Comparison of ENCODE assay signal across 32 cellular contexts in genomic region chr10:97103682-97104081, GRCh38.
"Had no signal": no experiment of that assay in that cellular context is flagged by ENCODE, and none has a peak within 500 bp of the region (broad histone marks: within the 10 kb centered on the region; RNA-seq: fewer than 3 reads in every experiment).

No MANE protein-coding gene starts in this region.

- H3K27ac Mint-ChIP-seq: activated B cell treated with CpG ODN at 0.5 μM for 24 hours; activated CD8-positive, alpha-beta memory T cell treated with anti-CD3 and anti-CD28 coated beads, Interleukin-2, amount 10 ng/mL, durations not matched to agents 7 days and 5 days; activated CD8-positive, alpha-beta T cell treated with anti-CD3 and anti-CD28 coated beads, Interleukin-2, amount 10 ng/mL, durations not matched to agents 7 days and 5 days; activated naive CD4-positive, alpha-beta T cell treated with anti-CD3 and anti-CD28 coated beads, Interleukin-2, amount 10 ng/mL, durations not matched to agents 7 days and 5 days; activated naive CD8-positive, alpha-beta T cell treated with anti-CD3 and anti-CD28 coated beads, Interleukin-2, amount 10 ng/mL, durations not matched to agents 7 days and 5 days; activated T-helper 1 cell treated with anti-CD3 and anti-CD28 coated beads, Interleukin-12 subunit alpha, Interleukin-12 subunit beta, Interleukin-2, Interleukin-4 antibody, amounts not matched to agents 30 ng/mL and 10 ng/mL and 1 ng/mL, durations not matched to agents 14 hours and 24 hours and 36 hours; activated T-helper 2 cell treated with anti-CD3 and anti-CD28 coated beads, Interferon-gamma antibody, Interleukin-2, Interleukin-4, amounts not matched to agents 10 μg/mL and 5 μg/mL and 100 μg/mL, durations not matched to agents 14 hours and 24 hours and 36 hours; T-helper 17 cell; T-helper 2 cell treated with Interferon-gamma antibody and Interleukin-4, amounts not matched to agents 5 μg/mL and 100 μg/mL, for 36 hours had no signal

- H3K4me3 ChIP-seq: ascending aorta, colonic mucosa, heart left ventricle had no signal

- H3K4me1 Mint-ChIP-seq: activated B cell treated with CpG ODN at 0.5 μM for 24 hours; activated naive CD4-positive, alpha-beta T cell treated with anti-CD3 and anti-CD28 coated beads, Interleukin-2, amount 10 ng/mL, durations not matched to agents 7 days and 5 days; activated naive CD8-positive, alpha-beta T cell treated with anti-CD3 and anti-CD28 coated beads, Interleukin-2, amount 10 ng/mL, durations not matched to agents 7 days and 5 days had no signal

- FAIRE-seq: frontal cortex had no signal

- ATAC-seq: activated CD8-positive, alpha-beta memory T cell treated with anti-CD3 and anti-CD28 coated beads, Interleukin-2, amount 10 ng/mL, durations not matched to agents 7 days and 5 days; activated CD8-positive, alpha-beta T cell treated with anti-CD3 and anti-CD28 coated beads, Interleukin-2, amount 10 ng/mL, durations not matched to agents 7 days and 5 days; activated naive CD4-positive, alpha-beta T cell treated with anti-CD3 and anti-CD28 coated beads, Interleukin-2, amount 50 U/mL, for 72 hours; esophagus mucosa; heart left ventricle; T-helper 17 cell had no signal

- H3K36me3 ChIP-seq: ascending aorta, brain microvascular endothelial cell, colonic mucosa, heart left ventricle had no signal

- H3K4me3 Mint-ChIP-seq: activated B cell treated with CpG ODN at 0.5 μM for 24 hours; activated CD8-positive, alpha-beta memory T cell treated with anti-CD3 and anti-CD28 coated beads, Interleukin-2, amount 10 ng/mL, durations not matched to agents 7 days and 5 days; activated CD8-positive, alpha-beta T cell treated with anti-CD3 and anti-CD28 coated beads, Interleukin-2, amount 10 ng/mL, durations not matched to agents 7 days and 5 days; activated naive CD4-positive, alpha-beta T cell treated with anti-CD3 and anti-CD28 coated beads, Interleukin-2, amount 10 ng/mL, durations not matched to agents 7 days and 5 days; activated naive CD8-positive, alpha-beta T cell treated with anti-CD3 and anti-CD28 coated beads, Interleukin-2, amount 10 ng/mL, durations not matched to agents 7 days and 5 days; activated T-helper 1 cell treated with anti-CD3 and anti-CD28 coated beads, Interleukin-12 subunit alpha, Interleukin-12 subunit beta, Interleukin-2, Interleukin-4 antibody, amounts not matched to agents 30 ng/mL and 10 ng/mL and 1 ng/mL, durations not matched to agents 14 hours and 24 hours and 36 hours; T-helper 17 cell; T-helper 2 cell treated with Interferon-gamma antibody and Interleukin-4, amounts not matched to agents 5 μg/mL and 100 μg/mL, for 36 hours had no signal

- H3K4me1 ChIP-seq: ascending aorta, colonic mucosa had no signal

- H3K9me3 ChIP-seq: ascending aorta, colonic mucosa, heart left ventricle had no signal

- DNase-seq: activated B cell treated with CpG ODN at 0.5 μM for 24 hours; activated CD4-positive, alpha-beta T cell treated with anti-CD3 and anti-CD28 coated beads for 48 hours; activated CD4-positive, alpha-beta T cell treated with anti-CD3 and anti-CD28 coated beads, Interleukin-2, amount 50 U/mL, for 1 hour; activated CD4-positive, alpha-beta T cell treated with anti-CD3 and anti-CD28 coated beads, Interleukin-2, amount 50 U/mL, for 48 hours; activated CD8-positive, alpha-beta memory T cell treated with anti-CD3 and anti-CD28 coated beads, Interleukin-2, amount 10 ng/mL, durations not matched to agents 7 days and 5 days; activated CD8-positive, alpha-beta memory T cell treated with anti-CD3 and anti-CD28 coated beads, Interleukin-2, amount 50 U/mL, for 4 hours; activated CD8-positive, alpha-beta T cell treated with anti-CD3 and anti-CD28 coated beads, Interleukin-2, amount 10 ng/mL, durations not matched to agents 7 days and 5 days; activated gamma-delta T cell; activated naive CD4-positive, alpha-beta T cell; activated naive CD4-positive, alpha-beta T cell treated with anti-CD3 and anti-CD28 coated beads, Interleukin-2, amount 10 ng/mL, durations not matched to agents 7 days and 5 days; activated naive CD8-positive, alpha-beta T cell treated with anti-CD3 and anti-CD28 coated beads, Interleukin-2, amount 10 ng/mL, durations not matched to agents 7 days and 5 days; activated T-cell treated with anti-CD3 and anti-CD28 coated beads, Interleukin-2, amount 50 U/mL, for 1 hour; activated T-cell treated with anti-CD3 and anti-CD28 coated beads, Interleukin-2, amount 50 U/mL, for 48 hours; brain microvascular endothelial cell; central memory CD4-positive, alpha-beta T cell; cerebellar nuclear complex; colonic mucosa; effector CD8-positive, alpha-beta T cell; foreskin fibroblast; glutamatergic neuron; heart left ventricle; T-helper 1 cell; T-helper 17 cell; T1000; WERI-Rb-1 had no signal

- H3K27me3 ChIP-seq: ascending aorta, brain microvascular endothelial cell, colonic mucosa, heart left ventricle had no signal

- H3K36me3 Mint-ChIP-seq: activated CD8-positive, alpha-beta memory T cell treated with anti-CD3 and anti-CD28 coated beads, Interleukin-2, amount 10 ng/mL, durations not matched to agents 7 days and 5 days; activated naive CD4-positive, alpha-beta T cell treated with anti-CD3 and anti-CD28 coated beads, Interleukin-2, amount 10 ng/mL, durations not matched to agents 7 days and 5 days; activated naive CD4-positive, alpha-beta T cell treated with anti-CD3 and anti-CD28 coated beads, Interleukin-2, amount 50 U/mL, for 72 hours; activated naive CD8-positive, alpha-beta T cell treated with anti-CD3 and anti-CD28 coated beads, Interleukin-2, amount 10 ng/mL, durations not matched to agents 7 days and 5 days had no signal

- H3K27ac ChIP-seq: ascending aorta, brain microvascular endothelial cell, colonic mucosa, WERI-Rb-1 had no signal

- H3K9me3 Mint-ChIP-seq: activated B cell treated with CpG ODN at 0.5 μM for 24 hours; activated naive CD4-positive, alpha-beta T cell treated with anti-CD3 and anti-CD28 coated beads, Interleukin-2, amount 10 ng/mL, durations not matched to agents 7 days and 5 days; activated naive CD4-positive, alpha-beta T cell treated with anti-CD3 and anti-CD28 coated beads, Interleukin-2, amount 50 U/mL, for 72 hours; activated naive CD8-positive, alpha-beta T cell treated with anti-CD3 and anti-CD28 coated beads, Interleukin-2, amount 10 ng/mL, durations not matched to agents 7 days and 5 days; activated T-helper 1 cell treated with anti-CD3 and anti-CD28 coated beads, Interleukin-12 subunit alpha, Interleukin-12 subunit beta, Interleukin-2, Interleukin-4 antibody, amounts not matched to agents 30 ng/mL and 10 ng/mL and 1 ng/mL, durations not matched to agents 14 hours and 24 hours and 36 hours; activated T-helper 2 cell treated with anti-CD3 and anti-CD28 coated beads, Interferon-gamma antibody, Interleukin-2, Interleukin-4, amounts not matched to agents 10 μg/mL and 5 μg/mL and 100 μg/mL, durations not matched to agents 14 hours and 24 hours and 36 hours; T-helper 2 cell treated with Interferon-gamma antibody and Interleukin-4, amounts not matched to agents 5 μg/mL and 100 μg/mL, for 36 hours had no signal
